Comparison of ENCODE assay signal across 17 cellular contexts in the genomic region with DNA sequence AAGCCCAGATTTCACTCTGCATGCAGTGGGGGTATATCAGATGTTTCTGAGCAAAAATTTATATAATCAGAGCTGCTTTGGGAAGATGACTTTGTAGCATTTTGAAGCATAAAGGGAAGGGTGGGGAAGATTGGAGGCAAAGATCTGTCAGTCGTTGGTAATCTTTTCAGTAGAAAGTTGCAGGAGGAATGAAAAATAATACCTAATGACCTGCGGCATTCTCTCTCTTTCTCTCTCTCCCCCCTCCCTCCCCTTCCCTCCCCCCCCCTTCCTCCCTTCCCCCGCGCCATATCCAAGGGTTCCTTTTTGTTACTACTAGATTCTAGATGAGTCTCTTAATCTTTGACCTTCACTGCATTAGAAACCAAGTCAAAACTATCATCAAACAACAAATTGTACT. TPM values are rescaled to one million over a fixed set of nuclear protein-coding genes. Genes with fewer than 3 reads are reported as not detected.
DNase-seq lines count a peak whose midpoint lies in the region; ATAC-seq and TF ChIP-seq lines count a peak whose summit lies in the region.
"Had no signal": no experiment of that assay in that cellular context is flagged by ENCODE, and none has a peak within 500 bp of the region (broad histone marks: within the 10 kb centered on the region; RNA-seq: fewer than 3 reads in every experiment).

No MANE protein-coding gene starts in this region.

- POLR2A ChIA-PET in PC-3 (lab: Charles Lee; ENCODE audit: unreplicated experiment): no interaction called here

- peak overlapping the region; percentile 86; the same call in 1 of the 2 replicates for H3K4me3 ChIP-seq in PC-3 (ENCODE audit: low read length)
- H3K4me3 ChIP-seq in upper lobe of right lung: no peak overlapping the region
- no peak overlapping the region for H3K4me3 ChIP-seq in psoas muscle

- H3K9me3 Mint-ChIP-seq in activated naive CD8-positive, alpha-beta T cell (ENCODE audit: low read depth): no peaks in the 10 kb centered on the region
- no peaks in the 10 kb centered on the region for H3K9me3 Mint-ChIP-seq in activated naive CD8-positive, alpha-beta T cell treated with anti-CD3 and anti-CD28 coated beads for 36 hours
- H3K9me3 Mint-ChIP-seq in memory B cell: no peaks in the 10 kb centered on the region
- H3K9me3 Mint-ChIP-seq: activated T-helper 17 cell treated with anti-CD3 and anti-CD28 coated beads, Interleukin-2, amount 50 U/mL, for 72 hours; stimulated activated effector memory CD8-positive, alpha-beta T cell treated with anti-CD3 and anti-CD28 coated beads, Interleukin-12 subunit alpha, Interleukin-12 subunit beta, amount 100 ng/mL, for 72 hours had no signal

- H3K36me3 ChIP-seq in PC-3 (ENCODE audit: low read depth, low read length) (no peaks in the 10 kb centered on the region), upper lobe of right lung (no peaks in the 10 kb centered on the region), psoas muscle (ENCODE audit: insufficient read depth in 1 of 2, low read depth in 1 of 2) (no peaks in the 10 kb centered on the region)
- H3K36me3 ChIP-seq: tibial nerve had no signal

- no peaks in the 10 kb centered on the region for H3K9me2 ChIP-seq in PC-3 (replicated peaks; ENCODE audit: low read length)

- CTCF ChIA-PET in PC-3 (lab: Charles Lee): no interaction called here

- H3K4me2 ChIP-seq in PC-3 (ENCODE audit: low read length): peak overlapping the region; percentile 89

- intact Hi-C loops in PC-3 (cut with micrococcal nuclease) (no loop called here), upper lobe of right lung (cut with DNase I) (no loop called here), psoas muscle (cut with DNase I) (no loop called here)

- DNase-seq in activated naive CD8-positive, alpha-beta T cell treated with anti-CD3 and anti-CD28 coated beads for 36 hours: no peak
- no peak for DNase-seq in PC-3
- no peak for DNase-seq in memory B cell (ENCODE audit: low spot score in 2 of 2)
- no peak for DNase-seq in upper lobe of right lung
- DNase-seq in psoas muscle: no peak
- DNase-seq in NCI-H1694 treated with DMSO at 0.1 percent for 48 hours (lab: John Stamatoyannopoulos, UW): no peak
- DNase-seq: ACHN; activated CD4-positive, alpha-beta T cell treated with anti-CD3 and anti-CD28 coated beads, Interleukin-2, amount 50 U/mL, for 48 hours; mesenchymal stem cell; Right ventricle myocardium superior had no signal

- H3K27ac ChIP-seq in PC-3 (ENCODE audit: low read length) (no peak overlapping the region), upper lobe of right lung (peak overlapping the region; percentile 77), psoas muscle (no peak overlapping the region)

- no peak overlapping the region for H2AFZ ChIP-seq in PC-3 (ENCODE audit: low read length)

- TF ChIP-seq CTCF in PC-3 (conservative IDR thresholded peaks at IDR 0.05; ENCODE audit: low read depth, low read length) (no peak), upper lobe of right lung (IDR thresholded peaks at IDR 0.05) (no peak), psoas muscle (IDR thresholded peaks at IDR 0.05) (no peak)

- H3K36me3 Mint-ChIP-seq in activated naive CD8-positive, alpha-beta T cell: no peaks in the 10 kb centered on the region
- no peaks in the 10 kb centered on the region for H3K36me3 Mint-ChIP-seq in activated naive CD8-positive, alpha-beta T cell treated with anti-CD3 and anti-CD28 coated beads for 36 hours
- H3K36me3 Mint-ChIP-seq in memory B cell: no peaks in the 10 kb centered on the region

- no peaks in the 10 kb centered on the region for H4K20me1 ChIP-seq in PC-3 (ENCODE audit: low read length)

- H3K4me1 ChIP-seq in PC-3 (ENCODE audit: insufficient read depth, low read length): peaks cover 14% of the 10 kb centered on the region
- H3K4me1 ChIP-seq in upper lobe of right lung: peaks cover 13% of the 10 kb centered on the region
- H3K4me1 ChIP-seq in psoas muscle: no peaks in the 10 kb centered on the region

- no peaks in the 10 kb centered on the region for H3K9me3 ChIP-seq in PC-3 (ENCODE audit: low read length)
- H3K9me3 ChIP-seq in upper lobe of right lung: no peaks in the 10 kb centered on the region
- no peaks in the 10 kb centered on the region for H3K9me3 ChIP-seq in psoas muscle
- H3K9me3 ChIP-seq: tibial nerve had no signal

- H3K79me2 ChIP-seq in PC-3 (ENCODE audit: low read length): peaks cover 26% of the 10 kb centered on the region

- WGBS in psoas muscle, 3 donors: 60 to 66% (median 62%) methylated on average over 4 of the region's 4 CpGs

- H3K9ac ChIP-seq in PC-3 (ENCODE audit: low read length): no peak overlapping the region

- no TSS peak for BruUV-seq in PC-3 (replicated peaks; lab: Mats Ljungman, UMichigan)

- no peaks in the 10 kb centered on the region for H3F3A ChIP-seq in PC-3 (ENCODE audit: low read length, unreplicated experiment)

- H3K4me1 Mint-ChIP-seq in activated naive CD8-positive, alpha-beta T cell (ENCODE audit: low read depth): peaks cover 9% of the 10 kb centered on the region
- H3K4me1 Mint-ChIP-seq in activated naive CD8-positive, alpha-beta T cell treated with anti-CD3 and anti-CD28 coated beads for 36 hours: peaks cover 28% of the 10 kb centered on the region
- H3K4me1 Mint-ChIP-seq in memory B cell: peaks cover 11% of the 10 kb centered on the region

- peak overlapping the region; percentile 20 for H3K4me3 Mint-ChIP-seq in activated naive CD8-positive, alpha-beta T cell
- no peak overlapping the region for H3K4me3 Mint-ChIP-seq in activated naive CD8-positive, alpha-beta T cell treated with anti-CD3 and anti-CD28 coated beads for 36 hours
- peak overlapping the region; percentile 39 for H3K4me3 Mint-ChIP-seq in memory B cell

- H3K27ac Mint-ChIP-seq in activated naive CD8-positive, alpha-beta T cell: no peak overlapping the region
- no peak overlapping the region for H3K27ac Mint-ChIP-seq in activated naive CD8-positive, alpha-beta T cell treated with anti-CD3 and anti-CD28 coated beads for 36 hours
- no peak overlapping the region for H3K27ac Mint-ChIP-seq in memory B cell
- H3K27ac Mint-ChIP-seq: activated T-helper 17 cell treated with anti-CD3 and anti-CD28 coated beads, Interleukin-2, amount 50 U/mL, for 72 hours; stimulated activated effector memory CD8-positive, alpha-beta T cell treated with anti-CD3 and anti-CD28 coated beads, Interleukin-12 subunit alpha, Interleukin-12 subunit beta, amount 100 ng/mL, for 72 hours had no signal

- no peaks in the 10 kb centered on the region for H3K27me3 ChIP-seq in PC-3 (ENCODE audit: low read length)
- H3K27me3 ChIP-seq in upper lobe of right lung: no peaks in the 10 kb centered on the region
- no peaks in the 10 kb centered on the region for H3K27me3 ChIP-seq in psoas muscle (ENCODE audit: insufficient read depth in 3 of 3, low read length in 2 of 3)
- H3K27me3 ChIP-seq: tibial nerve had no signal

- peaks cover 9% of the 10 kb centered on the region for H3K27me3 Mint-ChIP-seq in activated naive CD8-positive, alpha-beta T cell
- H3K27me3 Mint-ChIP-seq in activated naive CD8-positive, alpha-beta T cell treated with anti-CD3 and anti-CD28 coated beads for 36 hours: peaks cover 14% of the 10 kb centered on the region
- no peaks in the 10 kb centered on the region for H3K27me3 Mint-ChIP-seq in memory B cell

- ATAC-seq in PC-3 (no peak), memory B cell (ENCODE audit: low read depth) (no peak), upper lobe of right lung (no peak), psoas muscle (no peak), HG03432 (IDR thresholded peaks at IDR 0.05; ENCODE audit: unreplicated experiment) (no peak)
- ATAC-seq: activated T-helper 17 cell treated with anti-CD3 and anti-CD28 coated beads, Interleukin-2, amount 50 U/mL, for 72 hours; stimulated activated effector memory CD8-positive, alpha-beta T cell treated with anti-CD3 and anti-CD28 coated beads, Interleukin-12 subunit alpha, Interleukin-12 subunit beta, amount 100 ng/mL, for 72 hours had no signal

RNA-seq across cellular contexts. Expression of gene DMXL2, which starts 1.5 kb away (rescaled TPM):
- total RNA-seq in activated naive CD8-positive, alpha-beta T cell treated with anti-CD3 and anti-CD28 coated beads for 36 hours: 1 to 10 TPM; 5.7 to 7.2 TPM
- total RNA-seq in PC-3 (2014; rRNA removed): 10.9 and 11.1 TPM in 2 replicates
- 55.2 TPM for total RNA-seq in upper lobe of right lung
- total RNA-seq in psoas muscle: 1 to 10 TPM; 1.9 to 3.3 (median 2.5) TPM
- 1 to 10 TPM; 2.9 to 8.0 (median 4.6) TPM for polyA plus RNA-seq in psoas muscle

RNA-seq across cellular contexts. Expression of gene SCG3, which starts 57.3 kb away (rescaled TPM):
- not detected for total RNA-seq in activated naive CD8-positive, alpha-beta T cell treated with anti-CD3 and anti-CD28 coated beads for 36 hours
- total RNA-seq in PC-3 (2014; rRNA removed): not detected in 2 replicates
- 0.17 TPM for total RNA-seq in upper lobe of right lung
- not detected for total RNA-seq in psoas muscle
- under 1 TPM; 0.04 to 0.07 (median 0.06) TPM for polyA plus RNA-seq in psoas muscle
- total RNA-seq: activated T-helper 17 cell treated with anti-CD3 and anti-CD28 coated beads, Interleukin-2, amount 50 U/mL, for 72 hours; epithelial cell of proximal tubule; glomerular endothelial cell; Right ventricle myocardium superior; tibial nerve had no signal
